ENCODE assay signal across 8 cellular contexts in genomic region chr11:43880640-43881159, GRCh38. TPM values are rescaled to one million over a fixed set of nuclear protein-coding genes. Genes with fewer than 3 reads are reported as not detected.
DNase-seq lines count a peak whose midpoint lies in the region; ATAC-seq and TF ChIP-seq lines count a peak whose summit lies in the region.

Gene ALKBH3 (plus strand): TSS chr11:43880831. CDS start chr11:43882653, 1,822 bp downstream.

- peak within 1 kb of the TSS; percentile 72 for H3K27ac Mint-ChIP-seq in activated CD4-positive, alpha-beta memory T cell treated with anti-CD3 and anti-CD28 coated beads for 36 hours

- H3K9me3 ChIP-seq in duodenal mucosa (ENCODE audit: control insufficient read depth in 1 of 2, low read length in 2 of 2): no peaks in the 10 kb centered on the region
- no peaks in the 10 kb centered on the region for H3K9me3 ChIP-seq in right lobe of liver

- no peak for TF ChIP-seq CTCF in C4-2B (conservative IDR thresholded peaks at IDR 0.05)
- peak in 3 of 4 donors; percentile 10 to 17 (median 13) for TF ChIP-seq CTCF in right lobe of liver (IDR thresholded peaks at IDR 0.05)

- H3K4me3 ChIP-seq in duodenal mucosa (ENCODE audit: low read depth in 1 of 2, low read length in 2 of 2) (peak within 1 kb of the TSS; percentile 97 to 98), right lobe of liver (peak within 1 kb of the TSS; percentile 88 to 94 (median 88))

- 0% methylated on average over 23 of the region's 36 CpGs for WGBS in right lobe of liver (ENCODE audit: insufficient coverage, low coverage, low lambda C conversion rate, missing lambda C conversion rate)

- peaks cover 10% of the 10 kb centered on the region for H3K27me3 Mint-ChIP-seq in activated CD4-positive, alpha-beta memory T cell treated with anti-CD3 and anti-CD28 coated beads for 36 hours

- H3K27me3 ChIP-seq in duodenal mucosa (ENCODE audit: control insufficient read depth in 1 of 2, insufficient read depth in 2 of 2, low read length in 2 of 2) (peaks cover 4 to 15% of the 10 kb centered on the region in 2 donors), right lobe of liver (peaks cover 0 to 3% of the 10 kb centered on the region in 2 donors)

- POLR2A ChIA-PET in activated CD4-positive, alpha-beta memory T cell treated with anti-CD3 and anti-CD28 coated beads for 36 hours (lab: Charles Lee): interaction anchor here (1.2 kb wide), 1 partner anchor 11 kb away, joined by 5 read pairs; no protein-coding TSS in a partner anchor

- DNase-seq in NCI-H774 (lab: John Stamatoyannopoulos, UW) (peak; percentile 90), right lobe of liver (peak; percentile 90 to 93 (median 91))
- peak; percentile 94 for DNase-seq in activated CD4-positive, alpha-beta memory T cell treated with anti-CD3 and anti-CD28 coated beads for 36 hours
- DNase-seq in stimulated activated CD4-positive, alpha-beta T cell treated with anti-CD3 and anti-CD28 coated beads, Interleukin-4, amount 100 ng/mL, for 1 hour: peak; percentile 89

- TF ChIP-seq POLR2A in right lobe of liver (IDR thresholded peaks at IDR 0.05): peak; percentile 42

- H3K36me3 ChIP-seq in duodenal mucosa (ENCODE audit: control insufficient read depth in 1 of 2, insufficient read depth in 2 of 2, low read length in 2 of 2) (peaks cover 9 to 28% of the 10 kb centered on the region in 2 donors), right lobe of liver (peaks cover 0 to 29% (median 3%) of the 10 kb centered on the region in 4 donors)

- H3K4me1 Mint-ChIP-seq in activated CD4-positive, alpha-beta memory T cell treated with anti-CD3 and anti-CD28 coated beads for 36 hours (ENCODE audit: low read depth): peaks cover 23% of the 10 kb centered on the region

- peak; percentile 98 for ATAC-seq in GM19372 (IDR thresholded peaks at IDR 0.05; ENCODE audit: low read depth, unreplicated experiment)
- peak; percentile 99 for ATAC-seq in HG03520 (IDR thresholded peaks at IDR 0.05; ENCODE audit: unreplicated experiment)
- ATAC-seq in right lobe of liver: peak; percentile 100

- H3K4me3 Mint-ChIP-seq in activated CD4-positive, alpha-beta memory T cell treated with anti-CD3 and anti-CD28 coated beads for 36 hours: peak within 1 kb of the TSS; percentile 93

- H3K4me1 ChIP-seq in duodenal mucosa (ENCODE audit: control insufficient read depth in 1 of 2, insufficient read depth in 2 of 2, low read length in 2 of 2): peaks cover 18% of the 10 kb centered on the region in 2 donors
- peaks cover 0 to 17% (median 3%) of the 10 kb centered on the region in 4 donors for H3K4me1 ChIP-seq in right lobe of liver

- no peaks in the 10 kb centered on the region for H3K9me3 Mint-ChIP-seq in activated CD4-positive, alpha-beta memory T cell treated with anti-CD3 and anti-CD28 coated beads for 36 hours

- H3K9ac ChIP-seq in duodenal mucosa (ENCODE audit: low read depth in 1 of 2, low read length in 2 of 2): peak within 1 kb of the TSS; percentile 69 to 77

- intact Hi-C loops in activated CD4-positive, alpha-beta memory T cell treated with anti-CD3 and anti-CD28 coated beads for 36 hours (cut with micrococcal nuclease): loop anchor here (1.0 to 5.0 kb wide), 3 partner anchors 11 to 48 kb away; no protein-coding TSS in a partner anchor
- intact Hi-C loops in right lobe of liver (cut with DNase I): no loop called here

- H3K27ac ChIP-seq in C4-2B: peak within 1 kb of the TSS; percentile 70
- no peak within 1 kb of the TSS for H3K27ac ChIP-seq in duodenal mucosa (ENCODE audit: low read depth, low read length)
- H3K27ac ChIP-seq in right lobe of liver: peak within 1 kb of the TSS in 2 of 3 donors; percentile 31 to 61

- CTCF ChIA-PET in activated CD4-positive, alpha-beta memory T cell treated with anti-CD3 and anti-CD28 coated beads for 36 hours (lab: Charles Lee): interaction anchor here (0.8 to 1.9 kb wide), 4 partner anchors 9 to 157 kb away, joined by 3 to 15 read pairs (median 4); no protein-coding TSS in a partner anchor

- H3K36me3 Mint-ChIP-seq in activated CD4-positive, alpha-beta memory T cell treated with anti-CD3 and anti-CD28 coated beads for 36 hours: peaks cover 27% of the 10 kb centered on the region

RNA-seq across cellular contexts. Expression of gene ALKBH3, which starts in this region (rescaled TPM):
- 10 to 100 TPM; 32.1 to 35.8 TPM for total RNA-seq in activated CD4-positive, alpha-beta memory T cell treated with anti-CD3 and anti-CD28 coated beads for 36 hours
- total RNA-seq in right lobe of liver: 10 to 100 TPM; 11.2 to 20.2 (median 17.0) TPM
